In genomic region chr18:45793295-45793965, GRCh38 we compare ENCODE assay signal across 9 cellular contexts. TPM values are rescaled to one million over a fixed set of nuclear protein-coding genes. Genes with fewer than 3 reads are reported as not detected.
DNase-seq lines count a peak whose midpoint lies in the region; ATAC-seq, FAIRE-seq and TF ChIP-seq lines count a peak whose summit lies in the region.
"Had no signal": no experiment of that assay in that cellular context is flagged by ENCODE, and none has a peak within 500 bp of the region (broad histone marks: within the 10 kb centered on the region; RNA-seq: fewer than 3 reads in every experiment).

No MANE protein-coding gene starts in this region.

- H3K27me3 ChIP-seq in GM23248 (replicated peaks; ENCODE audit: insufficient read depth) (no peaks in the 10 kb centered on the region), PC-3 (ENCODE audit: low read length) (no peaks in the 10 kb centered on the region), endothelial cell of umbilical vein (ENCODE audit: control insufficient read depth in 2 of 2, insufficient read depth in 2 of 2, low read length in 2 of 2) (no peaks in the 10 kb centered on the region), skeletal muscle satellite cell (ENCODE audit: control insufficient read depth, insufficient read depth, low read length) (no peaks in the 10 kb centered on the region), right atrium auricular region (no peaks in the 10 kb centered on the region)
- H3K27me3 ChIP-seq in effector memory CD4-positive, alpha-beta T cell (replicated peaks; ENCODE audit: control insufficient read depth, insufficient read depth, low read length, poor library complexity, severe bottlenecking) = no peaks in the 10 kb centered on the region

- TF ChIP-seq CTCF in PC-3 (conservative IDR thresholded peaks at IDR 0.05; ENCODE audit: low read depth, low read length) (no peak), endothelial cell of umbilical vein (IDR thresholded peaks at IDR 0.05; ENCODE audit: extremely low read depth in 1 of 2, insufficient read depth in 1 of 2, low read depth in 1 of 2, low read length in 2 of 2) (no peak), right atrium auricular region (IDR thresholded peaks at IDR 0.05) (no peak)

- FAIRE-seq in endothelial cell of umbilical vein (lab: Jason Lieb, UNC) = no peak

- BruUV-seq in PC-3 (replicated peaks; lab: Mats Ljungman, UMichigan) (TSS peak; percentile 81), endothelial cell of umbilical vein (replicated peaks; lab: Mats Ljungman, UMichigan) (no TSS peak)

- no peaks in the 10 kb centered on the region for H3K9me2 ChIP-seq in GM23248 (ENCODE audit: insufficient read depth)
- H3K9me2 ChIP-seq in PC-3 (replicated peaks; ENCODE audit: low read length) = no peaks in the 10 kb centered on the region

- no peaks in the 10 kb centered on the region for H3K9me1 ChIP-seq in endothelial cell of umbilical vein (replicated peaks; ENCODE audit: control insufficient read depth, extremely low read depth, insufficient read depth, low read length)

- dilution Hi-C loops in endothelial cell of umbilical vein (cut with MboI; ENCODE audit: extremely low pct_ligation_motif_present, low sequenced_read_pairs) = no loop called here

- H3F3A ChIP-seq in GM23248 (ENCODE audit: insufficient read depth) = peaks cover 29% of the 10 kb centered on the region
- peaks cover 5% of the 10 kb centered on the region for H3F3A ChIP-seq in PC-3 (ENCODE audit: low read length, unreplicated experiment)

- H3K36me3 ChIP-seq in GM23248 (ENCODE audit: low read depth) (no peaks in the 10 kb centered on the region), PC-3 (ENCODE audit: low read depth, low read length) (no peaks in the 10 kb centered on the region), endothelial cell of umbilical vein (ENCODE audit: control insufficient read depth in 2 of 2, extremely low read depth in 1 of 2, insufficient read depth in 2 of 2, low read length in 2 of 2) (no peaks in the 10 kb centered on the region), skeletal muscle satellite cell (ENCODE audit: insufficient read depth, low read length) (no peaks in the 10 kb centered on the region), right atrium auricular region (no peaks in the 10 kb centered on the region)
- no peaks in the 10 kb centered on the region for H3K36me3 ChIP-seq in effector memory CD4-positive, alpha-beta T cell (ENCODE audit: control insufficient read depth, insufficient read depth, low read length)

- H3K4me2 ChIP-seq in GM23248 (ENCODE audit: unreplicated experiment) (peak overlapping the region; percentile 13), PC-3 (ENCODE audit: low read length) (0 out of 2 replicates have a peak overlapping the region, but pooled peaks have one; percentile 51), endothelial cell of umbilical vein (ENCODE audit: insufficient read depth, low read length) (no peak overlapping the region), skeletal muscle satellite cell (ENCODE audit: low read length) (peak overlapping the region; percentile 50)

- H3K4me3 ChIP-seq in GM23248 (no peak overlapping the region), PC-3 (ENCODE audit: low read length) (no peak overlapping the region), endothelial cell of umbilical vein (replicated peaks in 1 of 3; ENCODE audit: insufficient read depth in 1 of 3, low read depth in 1 of 3, low read length in 3 of 3) (no peak overlapping the region), skeletal muscle satellite cell (ENCODE audit: low read length) (no peak overlapping the region), right atrium auricular region (no peak overlapping the region)
- no peak overlapping the region for H3K4me3 ChIP-seq in effector memory CD4-positive, alpha-beta T cell (ENCODE audit: insufficient read depth, low read depth, low read length, poor library complexity, severe bottlenecking)

- WGBS in GM23248 (ENCODE audit: low coverage in 1 of 2, low lambda C conversion rate in 2 of 2, missing lambda C conversion rate in 2 of 2), 2 experiments = 56 to 59% methylated on average over 4 of the region's 4 CpGs

- intact Hi-C loops in PC-3 (cut with micrococcal nuclease) = loop anchor here (1.0 kb wide), 3 partner anchors 9 to 46 kb away; no protein-coding TSS in a partner anchor
- intact Hi-C loops in endothelial cell of umbilical vein (cut with micrococcal nuclease) = no loop called here

- H2AFZ ChIP-seq in GM23248 = no peak overlapping the region
- no peak overlapping the region for H2AFZ ChIP-seq in PC-3 (ENCODE audit: low read length)
- peak overlapping the region; percentile 37 for H2AFZ ChIP-seq in endothelial cell of umbilical vein (ENCODE audit: low read depth, low read length)

- in situ Hi-C loops in GM23248 (cut with MboI) = no loop called here

- no peak overlapping the region for H3K9ac ChIP-seq in GM23248
- H3K9ac ChIP-seq in PC-3 (ENCODE audit: low read length) = peak overlapping the region; percentile 66
- H3K9ac ChIP-seq in endothelial cell of umbilical vein (replicated peaks; ENCODE audit: extremely low read depth, insufficient read depth, low read length) = no peak overlapping the region
- H3K9ac ChIP-seq in skeletal muscle satellite cell (ENCODE audit: low read depth, low read length) = peak overlapping the region; percentile 31

- no peak for TF ChIP-seq POLR2A in endothelial cell of umbilical vein (IDR thresholded peaks at IDR 0.05; ENCODE audit: low read depth, low read length)

- H3K27ac ChIP-seq in GM23248 = peak overlapping the region; percentile 71
- H3K27ac ChIP-seq in PC-3 (ENCODE audit: low read length) = peak overlapping the region; percentile 98
- no peak overlapping the region for H3K27ac ChIP-seq in endothelial cell of umbilical vein (ENCODE audit: insufficient read depth, low read depth, low read length)
- no peak overlapping the region for H3K27ac ChIP-seq in right atrium auricular region
- H3K27ac ChIP-seq in effector memory CD4-positive, alpha-beta T cell (ENCODE audit: insufficient read depth, low read length, poor library complexity, severe bottlenecking) = no peak overlapping the region

- POLR2A ChIA-PET in PC-3 (lab: Charles Lee; ENCODE audit: unreplicated experiment) (no interaction called here), endothelial cell of umbilical vein (lab: Charles Lee) (no interaction called here)

- H3K79me2 ChIP-seq in GM23248 (ENCODE audit: insufficient read depth) (no peaks in the 10 kb centered on the region), PC-3 (ENCODE audit: low read length) (no peaks in the 10 kb centered on the region), endothelial cell of umbilical vein (ENCODE audit: control insufficient read depth, insufficient read depth, low read length) (no peaks in the 10 kb centered on the region)

- CTCF ChIA-PET in PC-3 (lab: Charles Lee) (interaction anchor here (0.6 kb wide), 1 partner anchor 359 kb away, joined by 5 read pairs; no protein-coding TSS in a partner anchor), endothelial cell of umbilical vein (lab: Charles Lee) (interaction anchor here (1.0 kb wide), 1 partner anchor 9 kb away, joined by 3 read pairs; no protein-coding TSS in a partner anchor)

- DNase-seq in GM23248 = peak; percentile 94
- DNase-seq in PC-3 = peak; percentile 91
- no peak for DNase-seq in endothelial cell of umbilical vein (ENCODE audit: low read depth, low spot score)
- DNase-seq in right atrium auricular region (ENCODE audit: low spot score) = no peak
- no peak for DNase-seq in effector memory CD4-positive, alpha-beta T cell
- no peak for DNase-seq in activated CD4-positive, alpha-beta T cell treated with anti-CD3 and anti-CD28 coated beads, Interleukin-2, amount 50 U/mL, for 48 hours
- DNase-seq: retina had no signal

- peaks cover 16% of the 10 kb centered on the region for H3K4me1 ChIP-seq in GM23248 (ENCODE audit: insufficient read depth)
- H3K4me1 ChIP-seq in PC-3 (ENCODE audit: insufficient read depth, low read length) = peaks cover 13% of the 10 kb centered on the region
- H3K4me1 ChIP-seq in endothelial cell of umbilical vein (ENCODE audit: control insufficient read depth, extremely low read depth, insufficient read depth, low read length) = no peaks in the 10 kb centered on the region
- H3K4me1 ChIP-seq in skeletal muscle satellite cell (ENCODE audit: control insufficient read depth, insufficient read depth, low read length) = peaks cover 16% of the 10 kb centered on the region
- H3K4me1 ChIP-seq in right atrium auricular region = no peaks in the 10 kb centered on the region
- H3K4me1 ChIP-seq in effector memory CD4-positive, alpha-beta T cell (ENCODE audit: control insufficient read depth, insufficient read depth, low read length, poor library complexity, severe bottlenecking) = no peaks in the 10 kb centered on the region

- no peaks in the 10 kb centered on the region for H4K20me1 ChIP-seq in GM23248 (ENCODE audit: insufficient read depth)
- H4K20me1 ChIP-seq in PC-3 (ENCODE audit: low read length) = no peaks in the 10 kb centered on the region
- no peaks in the 10 kb centered on the region for H4K20me1 ChIP-seq in endothelial cell of umbilical vein (replicated peaks; ENCODE audit: control insufficient read depth, extremely low read depth, insufficient read depth, low read length)

- peak; percentile 89 for ATAC-seq in PC-3

- no peaks in the 10 kb centered on the region for H3K9me3 ChIP-seq in GM23248 (ENCODE audit: low read depth)
- no peaks in the 10 kb centered on the region for H3K9me3 ChIP-seq in PC-3 (ENCODE audit: low read length)
- H3K9me3 ChIP-seq in endothelial cell of umbilical vein (replicated peaks; ENCODE audit: control insufficient read depth, insufficient read depth, low read length) = no peaks in the 10 kb centered on the region
- H3K9me3 ChIP-seq in skeletal muscle satellite cell (replicated peaks; ENCODE audit: low read length) = no peaks in the 10 kb centered on the region
- H3K9me3 ChIP-seq in right atrium auricular region = no peaks in the 10 kb centered on the region
- no peaks in the 10 kb centered on the region for H3K9me3 ChIP-seq in effector memory CD4-positive, alpha-beta T cell (ENCODE audit: control insufficient read depth, low read length)

TF ChIP-seq in endothelial cell of umbilical vein, 7 proteins besides CTCF, POLR2A, EP300 and RAD21 (continues in another document):
- peak; percentile 34 for TF ChIP-seq FOS (IDR thresholded peaks at IDR 0.05; ENCODE audit: borderline replicate concordance, insufficient read depth, low read length)

RNA-seq across cellular contexts. Expression of gene SIGLEC15, which starts 32.0 kb away (rescaled TPM):
- total RNA-seq in GM23248 (2014; rRNA removed; shearing (Covaris generic)) = 0.22 and 0.38 TPM in 2 replicates
- polyA plus RNA-seq in GM23248 (2016; fragmentation: Nextera tagmentation; extraction: Ambion mirVana) (0.69 and 1.5 TPM in 2 replicates), endothelial cell of umbilical vein (not detected in 2 replicates)
- total RNA-seq in PC-3 (2014; rRNA removed) (2.0 and 4.8 TPM in 2 replicates), endothelial cell of umbilical vein (not detected in 2 replicates), right atrium auricular region (1 to 10 TPM in 1 of 2 donors, not detected in 1; 1.9 TPM)
- not detected in 2 replicates for polyA plus RNA-seq in endothelial cell of umbilical vein (2011; cell fraction: cytosol; rRNA removed)
- polyA plus RNA-seq in endothelial cell of umbilical vein (2011; cell fraction: nucleus; rRNA removed) = not detected in 2 replicates
- polyA plus RNA-seq in endothelial cell of umbilical vein (2012) = 0.15 TPM in 1 of 2 replicates, not detected in the other
- polyA minus RNA-seq in endothelial cell of umbilical vein = not detected in 2 replicates
- not detected for polyA minus RNA-seq in endothelial cell of umbilical vein (2011; cell fraction: cytosol; rRNA and poly(A)+ RNA removed)
- not detected in 2 replicates for polyA minus RNA-seq in endothelial cell of umbilical vein (2011; cell fraction: nucleus; rRNA and poly(A)+ RNA removed)
- 1.7 and 3.3 TPM in 2 replicates for total RNA-seq in skeletal muscle satellite cell (2012; rRNA removed)
- total RNA-seq: cardiac septum had no signal

Comparison
In these comparisons a context has a peak if more than half of its experiments do, and no peak if none do; other contexts are left out.
1. DNase-seq: peak in GM23248 (single experiment) and PC-3 (single experiment); none in endothelial cell of umbilical vein (single experiment), right atrium auricular region (single experiment), effector memory CD4-positive, alpha-beta T cell (0 of 3) and activated CD4-positive, alpha-beta T cell treated with anti-CD3 and anti-CD28 coated beads, Interleukin-2, amount 50 U/mL, for 48 hours (0 of 2).
2. H3K27ac ChIP-seq: peak in GM23248 (single experiment) and PC-3 (single experiment); none in endothelial cell of umbilical vein (single experiment), right atrium auricular region (0 of 2) and effector memory CD4-positive, alpha-beta T cell (single experiment).
3. H3K9ac ChIP-seq: peak in PC-3 (single experiment) and skeletal muscle satellite cell (single experiment); none in GM23248 (single experiment) and endothelial cell of umbilical vein (single experiment).